In the genomic region with DNA sequence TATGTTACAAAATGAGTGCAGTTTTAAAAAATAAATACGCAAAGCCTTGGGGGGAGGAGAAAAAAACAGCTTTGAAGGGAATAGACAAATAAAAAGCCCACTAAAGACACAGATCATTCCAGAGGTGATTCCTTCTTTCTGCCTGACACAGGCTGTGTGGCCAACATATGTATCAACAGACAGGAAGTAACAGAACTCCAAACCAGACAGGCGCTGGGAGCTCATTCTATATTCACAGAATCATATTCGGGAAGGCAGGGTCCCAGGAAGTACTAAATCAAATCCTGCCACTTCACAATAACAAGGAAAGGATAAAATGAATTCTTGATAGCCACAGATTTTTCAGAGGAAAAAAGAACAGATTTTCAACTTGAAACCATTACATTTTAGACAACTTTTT, we compare ENCODE assay signal across 1 cellular context.
TF ChIP-seq lines count a peak whose summit lies in the region.

No MANE protein-coding gene starts in this region.

TF ChIP-seq in IMR-90, 13 proteins besides CTCF, POLR2A, EP300 and RAD21:
- no peak for TF ChIP-seq MAFK (IDR thresholded peaks at IDR 0.05; ENCODE audit: low read depth, low read length)
- no peak for TF ChIP-seq RFX5 (IDR thresholded peaks at IDR 0.05; ENCODE audit: low read depth, low read length)
- TF ChIP-seq MAZ (IDR thresholded peaks at IDR 0.05; ENCODE audit: borderline replicate concordance, low read depth, low read length) = no peak
- TF ChIP-seq, protein P1, sequence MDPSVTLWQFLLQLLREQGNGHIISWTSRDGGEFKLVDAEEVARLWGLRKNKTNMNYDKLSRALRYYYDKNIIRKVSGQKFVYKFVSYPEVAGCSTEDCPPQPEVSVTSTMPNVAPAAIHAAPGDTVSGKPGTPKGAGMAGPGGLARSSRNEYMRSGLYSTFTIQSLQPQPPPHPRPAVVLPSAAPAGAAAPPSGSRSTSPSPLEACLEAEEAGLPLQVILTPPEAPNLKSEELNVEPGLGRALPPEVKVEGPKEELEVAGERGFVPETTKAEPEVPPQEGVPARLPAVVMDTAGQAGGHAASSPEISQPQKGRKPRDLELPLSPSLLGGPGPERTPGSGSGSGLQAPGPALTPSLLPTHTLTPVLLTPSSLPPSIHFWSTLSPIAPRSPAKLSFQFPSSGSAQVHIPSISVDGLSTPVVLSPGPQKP (IDR thresholded peaks at IDR 0.05; ENCODE audit: borderline replicate concordance, low read depth, low read length) = no peak
- no peak for TF ChIP-seq BHLHE40 (IDR thresholded peaks at IDR 0.05; ENCODE audit: low read depth, low read length)
- TF ChIP-seq CEBPB (IDR thresholded peaks at IDR 0.05; ENCODE audit: low read depth, low read length) = no peak
- TF ChIP-seq NFE2L2 (IDR thresholded peaks at IDR 0.05; ENCODE audit: low read depth, low read length) = no peak
- no peak for TF ChIP-seq RCOR1 (IDR thresholded peaks at IDR 0.05; ENCODE audit: insufficient replicate concordance, low read length)
- no peak for TF ChIP-seq FOS (IDR thresholded peaks at IDR 0.05; ENCODE audit: low read depth, low read length)
- TF ChIP-seq SMC3 (IDR thresholded peaks at IDR 0.05; ENCODE audit: low read depth, low read length) = no peak
- no peak for TF ChIP-seq MXI1 (IDR thresholded peaks at IDR 0.05; ENCODE audit: borderline replicate concordance, low read depth, low read length)
- TF ChIP-seq, protein P2, sequence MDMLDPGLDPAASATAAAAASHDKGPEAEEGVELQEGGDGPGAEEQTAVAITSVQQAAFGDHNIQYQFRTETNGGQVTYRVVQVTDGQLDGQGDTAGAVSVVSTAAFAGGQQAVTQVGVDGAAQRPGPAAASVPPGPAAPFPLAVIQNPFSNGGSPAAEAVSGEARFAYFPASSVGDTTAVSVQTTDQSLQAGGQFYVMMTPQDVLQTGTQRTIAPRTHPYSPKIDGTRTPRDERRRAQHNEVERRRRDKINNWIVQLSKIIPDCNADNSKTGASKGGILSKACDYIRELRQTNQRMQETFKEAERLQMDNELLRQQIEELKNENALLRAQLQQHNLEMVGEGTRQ (IDR thresholded peaks at IDR 0.05; ENCODE audit: low read depth, low read length) = no peak
- no peak for TF ChIP-seq CHD1 (IDR thresholded peaks at IDR 0.05; ENCODE audit: low read depth, low read length)
TF ChIP-seq in IMR-90: peak in this region for 0.
